10 cellular contexts compared by ENCODE assay signal in genomic region chrX:132071260-132071659, GRCh38. TPM values are rescaled to one million over a fixed set of nuclear protein-coding genes. Genes with fewer than 3 reads are reported as not detected.
A peak's percentile ranks its signal among the peaks of the same experiment; 100 is the strongest.
DNase-seq lines count a peak whose midpoint lies in the region; ATAC-seq, FAIRE-seq and TF ChIP-seq lines count a peak whose summit lies in the region.
"Had no signal": no experiment of that assay in that cellular context is flagged by ENCODE, and none has a peak within 500 bp of the region (broad histone marks: within the 10 kb centered on the region; RNA-seq: fewer than 3 reads in every experiment).

No MANE protein-coding gene starts in this region.

- no peaks in the 10 kb centered on the region for H3K27me3 ChIP-seq in CD4-positive, alpha-beta T cell (ENCODE audit: control insufficient read depth, insufficient read depth, low read length)

- no peak overlapping the region for H3K4me3 Mint-ChIP-seq in nephron
- H3K4me3 Mint-ChIP-seq in CD4-positive, alpha-beta T cell, result no peak overlapping the region

- POLR2A ChIA-PET in CD4-positive, alpha-beta T cell (lab: Charles Lee), result interaction anchor here (0.9 kb wide), 2 partner anchors 47 to 229 kb away, joined by 3 to 5 read pairs; no protein-coding TSS in a partner anchor

- peak; percentile 28 for FAIRE-seq in colon (lab: Jason Lieb, UNC)

- no peaks in the 10 kb centered on the region for H3K27me3 Mint-ChIP-seq in nephron (ENCODE audit: low read depth)
- no peaks in the 10 kb centered on the region for H3K27me3 Mint-ChIP-seq in CD4-positive, alpha-beta T cell

- peak; percentile 47 to 57 (median 50) for TF ChIP-seq CTCF in nephron (IDR thresholded peaks at IDR 0.05; ENCODE audit: unreplicated experiment in 3 of 3)
- TF ChIP-seq CTCF in CD4-positive, alpha-beta T cell (IDR thresholded peaks at IDR 0.05), result no peak

- no peak overlapping the region for H3K27ac ChIP-seq in CD4-positive, alpha-beta T cell (ENCODE audit: low read depth, low read length)

- no peak for ATAC-seq in HG02763 (IDR thresholded peaks at IDR 0.05; ENCODE audit: unreplicated experiment)
- no peak for ATAC-seq in HG02970 (IDR thresholded peaks at IDR 0.05; ENCODE audit: low FRiP score, unreplicated experiment)
- no peak for ATAC-seq in CD4-positive, alpha-beta T cell (ENCODE audit: poor library complexity)

- peaks cover 28% of the 10 kb centered on the region for H3K36me3 Mint-ChIP-seq in nephron (ENCODE audit: low read depth)
- peaks cover 56% of the 10 kb centered on the region for H3K36me3 Mint-ChIP-seq in CD4-positive, alpha-beta T cell (ENCODE audit: low read depth)

- intact Hi-C loops in CD4-positive, alpha-beta T cell (cut with DNase I, micrococcal nuclease), result loop anchor here (1.0 to 5.0 kb wide), 4 partner anchors 49 to 229 kb away; partner anchors contain the start of gene STK26 (in 1 of the 2)

- peak; percentile 12 for DNase-seq in GM03348 (ENCODE audit: low spot score)
- peak; percentile 20 for DNase-seq in NCI-H1694 (lab: John Stamatoyannopoulos, UW)
- DNase-seq in SKM-1 treated with dmso at 0.1 percent for 144 hours (lab: John Stamatoyannopoulos, UW; ENCODE audit: unreplicated experiment), result no peak
- DNase-seq in CD4-positive, alpha-beta T cell, result no peak
- DNase-seq: activated gamma-delta T cell treated with Interleukin-2 at 50 U/mL for 16 hours, RPMI8226 had no signal

- peak overlapping the region; percentile 19 to 71 (median 45) for H3K27ac Mint-ChIP-seq in nephron
- no peak overlapping the region for H3K27ac Mint-ChIP-seq in CD4-positive, alpha-beta T cell

- H3K9me3 ChIP-seq in CD4-positive, alpha-beta T cell (ENCODE audit: control insufficient read depth, low read length), result no peaks in the 10 kb centered on the region

- H3K4me1 Mint-ChIP-seq in nephron, result peaks cover 4% of the 10 kb centered on the region
- no peaks in the 10 kb centered on the region for H3K4me1 Mint-ChIP-seq in CD4-positive, alpha-beta T cell (ENCODE audit: low read depth)

- no peaks in the 10 kb centered on the region for H3K9me3 Mint-ChIP-seq in nephron
- H3K9me3 Mint-ChIP-seq in CD4-positive, alpha-beta T cell, result no peaks in the 10 kb centered on the region

- CTCF ChIA-PET in CD4-positive, alpha-beta T cell (lab: Charles Lee), result no interaction called here

RNA-seq across cellular contexts. Expression of gene STK26, which starts 48.2 kb away (rescaled TPM):
- total RNA-seq in CD4-positive, alpha-beta T cell, result 10 to 100 TPM; 25.2 to 27.9 TPM

RNA-seq across cellular contexts. Expression of gene FRMD7, which starts 56.6 kb away (rescaled TPM):
- total RNA-seq in CD4-positive, alpha-beta T cell, result not detected

Comparison
In these comparisons a context has a peak if more than half of its experiments do, and no peak if none do; other contexts are left out.
1. DNase-seq: peak in GM03348 (single experiment) and NCI-H1694 (single experiment); none in SKM-1 treated with dmso at 0.1 percent for 144 hours (single experiment) and CD4-positive, alpha-beta T cell (0 of 10).